8 cellular contexts compared by ENCODE assay signal in the genomic region with DNA sequence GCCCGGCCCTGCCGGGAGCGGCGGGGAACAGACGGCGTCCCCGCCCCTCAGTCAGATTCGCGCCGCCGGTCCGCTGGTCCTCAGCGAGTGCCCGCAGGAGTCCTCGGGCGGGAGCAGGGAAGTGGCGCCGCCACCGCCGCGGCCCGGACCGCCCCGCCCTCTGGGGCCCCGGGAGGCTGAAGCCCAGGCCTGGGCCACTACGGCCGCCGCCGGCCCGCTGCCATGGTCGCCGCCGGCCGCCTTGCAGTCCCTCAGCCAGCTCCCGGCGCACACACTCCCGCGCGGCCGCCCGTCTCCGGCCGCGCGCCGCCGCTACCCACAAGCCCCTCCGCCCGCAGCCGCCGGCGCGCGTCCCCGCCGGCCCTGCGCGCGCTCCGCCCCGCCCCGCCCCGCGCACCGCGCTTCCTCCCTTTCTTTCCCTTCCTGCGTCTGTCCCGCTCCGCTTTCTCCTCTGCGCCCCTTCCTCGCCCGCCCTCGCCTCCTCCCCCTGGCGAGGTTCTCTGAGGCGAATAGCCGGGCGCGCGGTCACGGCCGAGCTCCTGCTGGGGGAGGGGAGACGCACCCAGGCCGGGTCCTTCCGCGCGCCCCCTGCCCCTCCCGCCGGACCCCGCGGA. TPM values are rescaled to one million over a fixed set of nuclear protein-coding genes. Genes with fewer than 3 reads are reported as not detected.
A peak's percentile ranks its signal among the peaks of the same experiment; 100 is the strongest.
DNase-seq lines count a peak whose midpoint lies in the region; ATAC-seq and TF ChIP-seq lines count a peak whose summit lies in the region.

A gene (minus strand): TSS at position 295 of the 614 bp plus-strand sequence. CDS start 500 bp downstream, outside the sequence.

- H3K4me2 ChIP-seq in PC-9: peak within 1 kb of the TSS; percentile 92

- H3K36me3 Mint-ChIP-seq in activated T-cell treated with anti-CD3 and anti-CD28 coated beads, Interleukin-2, amount 50 U/mL, for 72 hours (ENCODE audit: insufficient read depth in 2 of 2): peaks cover 0 to 3% of the 10 kb centered on the region in 2 donors
- no peaks in the 10 kb centered on the region for H3K36me3 Mint-ChIP-seq in stimulated activated memory B cell treated with anti-CD40 and anti-IgM and Interleukin-4, amounts not matched to agents 10 μg/mL and 1 μg/mL and 100 μg/mL, for 72 hours

- CTCF ChIA-PET in PC-9 (lab: Charles Lee): interaction anchor here (1.4 kb wide), 1 partner anchor 30 kb away, joined by 4 read pairs; no protein-coding TSS in a partner anchor

- no TSS peak for BruUV-seq in PC-9 (replicated peaks; lab: Mats Ljungman, UMichigan)

- TF ChIP-seq POLR2A in esophagus muscularis mucosa (IDR thresholded peaks at IDR 0.05; ENCODE audit: low read depth): peak; percentile 26

- H3K4me1 ChIP-seq in HUES64 (ENCODE audit: insufficient read depth, low read length): peaks cover 28% of the 10 kb centered on the region
- H3K4me1 ChIP-seq in PC-9 (replicated peaks; ENCODE audit: insufficient read depth): peaks cover 50% of the 10 kb centered on the region
- H3K4me1 ChIP-seq in esophagus muscularis mucosa: peaks cover 19 to 52% (median 48%) of the 10 kb centered on the region in 4 donors

- H3F3A ChIP-seq in PC-9 (ENCODE audit: insufficient read depth, low read depth): peaks cover 34% of the 10 kb centered on the region

- peaks cover 33% of the 10 kb centered on the region for H4K20me1 ChIP-seq in PC-9 (ENCODE audit: insufficient read depth)

- H3K36me3 ChIP-seq in HUES64 (ENCODE audit: insufficient read depth, low read length) (no peaks in the 10 kb centered on the region), PC-9 (ENCODE audit: low read depth) (no peaks in the 10 kb centered on the region), esophagus muscularis mucosa (no peaks in the 10 kb centered on the region)

- H3K79me2 ChIP-seq in PC-9 (ENCODE audit: low read depth): peaks cover 46% of the 10 kb centered on the region

- H3K27ac ChIP-seq in HUES64 (ENCODE audit: low read depth, low read length) (peak within 1 kb of the TSS; percentile 94), PC-9 (peak within 1 kb of the TSS; percentile 98), esophagus muscularis mucosa (replicated peaks in 1 of 4) (peak within 1 kb of the TSS; percentile 98 to 100 (median 99))

- peak within 1 kb of the TSS; percentile 93 for H3K9ac ChIP-seq in HUES64 (ENCODE audit: low read depth, low read length)

- H3K9me3 Mint-ChIP-seq in activated T-cell treated with anti-CD3 and anti-CD28 coated beads, Interleukin-2, amount 50 U/mL, for 72 hours: no peaks in the 10 kb centered on the region
- H3K9me3 Mint-ChIP-seq in stimulated activated memory B cell treated with anti-CD40 and anti-IgM and Interleukin-4, amounts not matched to agents 10 μg/mL and 1 μg/mL and 100 μg/mL, for 72 hours: no peaks in the 10 kb centered on the region

- peak within 1 kb of the TSS; percentile 83 for H3K27ac Mint-ChIP-seq in activated T-cell treated with anti-CD3 and anti-CD28 coated beads, Interleukin-2, amount 50 U/mL, for 72 hours
- H3K27ac Mint-ChIP-seq in stimulated activated memory B cell treated with anti-CD40 and anti-IgM and Interleukin-4, amounts not matched to agents 10 μg/mL and 1 μg/mL and 100 μg/mL, for 72 hours: peak within 1 kb of the TSS; percentile 81

- ATAC-seq in GM21423 (IDR thresholded peaks at IDR 0.05; ENCODE audit: unreplicated experiment): peak; percentile 62
- ATAC-seq in activated T-cell treated with anti-CD3 and anti-CD28 coated beads, Interleukin-2, amount 50 U/mL, for 72 hours (replicated peaks in 1 of 2): peak; percentile 71
- peak; percentile 82 for ATAC-seq in stimulated activated memory B cell treated with anti-CD40 and anti-IgM and Interleukin-4, amounts not matched to agents 10 μg/mL and 1 μg/mL and 100 μg/mL, for 72 hours

- H3K27me3 ChIP-seq in HUES64 (ENCODE audit: insufficient read depth, low read length): no peaks in the 10 kb centered on the region
- H3K27me3 ChIP-seq in PC-9 (ENCODE audit: insufficient read depth, low read depth): no peaks in the 10 kb centered on the region
- peaks cover 0 to 3% (median 0%) of the 10 kb centered on the region in 4 donors for H3K27me3 ChIP-seq in esophagus muscularis mucosa

- POLR2A ChIA-PET in PC-9 (lab: Charles Lee; ENCODE audit: unreplicated experiment): interaction anchor here (0.6 to 0.7 kb wide), 3 partner anchors 194 to 399 kb away, joined by 3 to 7 read pairs (median 6); no protein-coding TSS in a partner anchor

- intact Hi-C loops in PC-9 (cut with micrococcal nuclease; ENCODE audit: unreplicated experiment): loop anchor here (5.0 kb wide), 4 partner anchors 48 to 192 kb away; no protein-coding TSS in a partner anchor
- intact Hi-C loops in esophagus muscularis mucosa (cut with DNase I): loop anchor here (5.0 kb wide), 2 partner anchors 63 to 107 kb away; no protein-coding TSS in a partner anchor

- WGBS in HUES64: under 1% methylated on average over 90 of the region's 90 CpGs
- WGBS in esophagus muscularis mucosa: under 1% methylated on average over 52 of the region's 90 CpGs

- H3K9me2 ChIP-seq in PC-9 (ENCODE audit: insufficient read depth): 0 out of 2 replicates have a peak, but pooled peaks cover 3% of the 10 kb centered on the region

- no peak for TF ChIP-seq EP300 in esophagus muscularis mucosa (IDR thresholded peaks at IDR 0.05)

- peak within 1 kb of the TSS; percentile 93 to 96 for H3K4me3 Mint-ChIP-seq in activated T-cell treated with anti-CD3 and anti-CD28 coated beads, Interleukin-2, amount 50 U/mL, for 72 hours
- peak within 1 kb of the TSS; percentile 96 for H3K4me3 Mint-ChIP-seq in stimulated activated memory B cell treated with anti-CD40 and anti-IgM and Interleukin-4, amounts not matched to agents 10 μg/mL and 1 μg/mL and 100 μg/mL, for 72 hours

- peak within 1 kb of the TSS; percentile 79 for H3K4me3 ChIP-seq in HUES64 (ENCODE audit: low read length)
- peak within 1 kb of the TSS; percentile 65 for H3K4me3 ChIP-seq in PC-9
- peak within 1 kb of the TSS; percentile 80 to 95 (median 91) for H3K4me3 ChIP-seq in esophagus muscularis mucosa

- H3K4me1 Mint-ChIP-seq in activated T-cell treated with anti-CD3 and anti-CD28 coated beads, Interleukin-2, amount 50 U/mL, for 72 hours (ENCODE audit: low read depth): peaks cover 21% of the 10 kb centered on the region
- H3K4me1 Mint-ChIP-seq in stimulated activated memory B cell treated with anti-CD40 and anti-IgM and Interleukin-4, amounts not matched to agents 10 μg/mL and 1 μg/mL and 100 μg/mL, for 72 hours: peaks cover 26% of the 10 kb centered on the region

- TF ChIP-seq CTCF in PC-9 (conservative IDR thresholded peaks at IDR 0.05) (no peak), esophagus muscularis mucosa (IDR thresholded peaks at IDR 0.05) (no peak)

- DNase-seq in D341Med (ENCODE audit: low spot score): peak; percentile 93
- peak; percentile 48 to 87 for DNase-seq in PC-9
- DNase-seq in activated T-cell treated with anti-CD3 and anti-CD28 coated beads, Interleukin-2, amount 50 U/mL, for 72 hours: peak; percentile 66 to 78
- DNase-seq in esophagus muscularis mucosa (ENCODE audit: extremely low spot score): peak; percentile 95
- DNase-seq in myocyte (ENCODE audit: low read depth): peak; percentile 90

- no peaks in the 10 kb centered on the region for H3K27me3 Mint-ChIP-seq in activated T-cell treated with anti-CD3 and anti-CD28 coated beads, Interleukin-2, amount 50 U/mL, for 72 hours (ENCODE audit: low read depth)
- H3K27me3 Mint-ChIP-seq in stimulated activated memory B cell treated with anti-CD40 and anti-IgM and Interleukin-4, amounts not matched to agents 10 μg/mL and 1 μg/mL and 100 μg/mL, for 72 hours: no peaks in the 10 kb centered on the region

- H3K9me3 ChIP-seq in HUES64 (ENCODE audit: insufficient read depth, low read depth, low read length): no peaks in the 10 kb centered on the region
- H3K9me3 ChIP-seq in PC-9 (ENCODE audit: insufficient read depth, low read depth): no peaks in the 10 kb centered on the region
- H3K9me3 ChIP-seq in esophagus muscularis mucosa: no peaks in the 10 kb centered on the region

- peak within 1 kb of the TSS; percentile 89 for H2AFZ ChIP-seq in PC-9

RNA-seq across cellular contexts. Expression of the gene that starts here (rescaled TPM):
- 17.4 TPM for polyA plus RNA-seq in HUES64 (2013, experiment 1 of 2)
- polyA plus RNA-seq in HUES64 (2013, experiment 2 of 2): 19.2 TPM
- 28.5 and 38.0 TPM in 2 replicates for total RNA-seq in PC-9 (2021)
- 10 to 100 TPM; 14.7 to 15.3 TPM for total RNA-seq in activated T-cell treated with anti-CD3 and anti-CD28 coated beads, Interleukin-2, amount 50 U/mL, for 72 hours
- total RNA-seq in esophagus muscularis mucosa: 100 to 1,000 TPM in 2 of 4 donors, 10 to 100 TPM in 2; 90.0 to 119 (median 101) TPM
- total RNA-seq in myocyte: 27.2 and 41.1 TPM in 2 replicates
- 6.8 TPM for polyA plus RNA-seq in myocyte (2012)

Comparison
In these comparisons a context has a peak if more than half of its experiments do, and no peak if none do; other contexts are left out.
1. Peak in every context shown above with its lines: DNase-seq, ATAC-seq, H3K4me3 ChIP-seq and H3K27ac ChIP-seq.